14 cellular contexts compared by ENCODE assay signal in genomic region chr4:94561249-94562024, GRCh38.
DNase-seq lines count a peak whose midpoint lies in the region; ATAC-seq and TF ChIP-seq lines count a peak whose summit lies in the region.
"Had no signal": no experiment of that assay in that cellular context is flagged by ENCODE, and none has a peak within 500 bp of the region (broad histone marks: within the 10 kb centered on the region; RNA-seq: fewer than 3 reads in every experiment).

No MANE protein-coding gene starts in this region.

- intact Hi-C loops in transverse colon (cut with DNase I; ENCODE audit: low total_unique reads) = no loop called here

- H3K36me3 ChIP-seq in SJSA1 (peaks cover 9% of the 10 kb centered on the region; the same call in 1 of the 2 replicates), transverse colon (no peaks in the 10 kb centered on the region)
- H3K36me3 ChIP-seq: BE2C had no signal

- WGBS in transverse colon (ENCODE audit: low coverage in 1 of 2), 2 donors = 76 to 85% methylated on average over 3 to 5 of the region's 5 CpGs

- H3K27me3 ChIP-seq in SJSA1 (replicated peaks) = no peaks in the 10 kb centered on the region
- H3K27me3 ChIP-seq in transverse colon = no peaks in the 10 kb centered on the region
- H3K27me3 ChIP-seq: BE2C had no signal

- peaks cover 60% of the 10 kb centered on the region for H3K36me3 Mint-ChIP-seq in nephron progenitor cell (ENCODE audit: low read depth)

- H3K4me3 ChIP-seq in SJSA1 = no peak overlapping the region
- no peak overlapping the region for H3K4me3 ChIP-seq in transverse colon

- no peak overlapping the region for H3K4me3 Mint-ChIP-seq in nephron progenitor cell

- H3K9me3 Mint-ChIP-seq in nephron progenitor cell = peaks cover 22% of the 10 kb centered on the region

- DNase-seq in AG08395 (ENCODE audit: low spot score) (peak; percentile 18), SJSA1 (ENCODE audit: low read depth in 1 of 2, low spot score in 2 of 2) (peak in 1 of 2 experiments; percentile 75), fibroblast of peridontal ligament (ENCODE audit: extremely low read depth) (peak; percentile 78), nephron progenitor cell (no peak), COR-L47 (lab: John Stamatoyannopoulos, UW) (no peak), activated gamma-delta T cell (lab: John Stamatoyannopoulos, UW) (no peak), transverse colon (no peak)
- DNase-seq: activated CD4-positive, alpha-beta T cell treated with anti-CD3 and anti-CD28 coated beads for 48 hours; activated naive CD4-positive, alpha-beta T cell treated with anti-CD3 and anti-CD28 coated beads, Interleukin-2, amount 50 U/mL, for 16 hours; BE2C; MV-4-11; posterior cingulate gyrus; SW 1271 had no signal

- H3K27ac ChIP-seq in SJSA1 (peak overlapping the region; percentile 12), transverse colon (no peak overlapping the region)

- H3K27ac Mint-ChIP-seq in nephron progenitor cell = peak overlapping the region; percentile 64

- TF ChIP-seq CTCF in nephron progenitor cell (IDR thresholded peaks at IDR 0.05) (no peak), transverse colon (IDR thresholded peaks at IDR 0.05) (no peak)

- peaks cover 9% of the 10 kb centered on the region for H3K27me3 Mint-ChIP-seq in nephron progenitor cell (ENCODE audit: low read depth, poor library complexity)

- peaks cover 15% of the 10 kb centered on the region for H3K4me1 Mint-ChIP-seq in nephron progenitor cell

- TF ChIP-seq EP300 in transverse colon (IDR thresholded peaks at IDR 0.05; ENCODE audit: low read depth) = no peak

- H3K4me1 ChIP-seq in SJSA1 (replicated peaks) = peaks cover 50% of the 10 kb centered on the region
- H3K4me1 ChIP-seq in transverse colon = peaks cover 10 to 37% (median 12%) of the 10 kb centered on the region in 4 donors

- ATAC-seq in GM21390 (IDR thresholded peaks at IDR 0.05; ENCODE audit: unreplicated experiment) = no peak

- no peaks in the 10 kb centered on the region for H3K9me3 ChIP-seq in SJSA1 (replicated peaks)
- no peaks in the 10 kb centered on the region for H3K9me3 ChIP-seq in transverse colon
- H3K9me3 ChIP-seq: BE2C had no signal

- in situ Hi-C loops in transverse colon (cut with MboI; ENCODE audit: low pct_ligation_motif_present in 1 of 4, low pct_unique_long_range_greater_than_20kb in 1 of 4, low sequenced_read_pairs in 3 of 4) = no loop called here

- TF ChIP-seq POLR2A in transverse colon (IDR thresholded peaks at IDR 0.05) = no peak

Comparison
In these comparisons a context has a peak if more than half of its experiments do, and no peak if none do; other contexts are left out.
1. DNase-seq: peak in AG08395 (single experiment) and fibroblast of peridontal ligament (single experiment); none in nephron progenitor cell (single experiment), COR-L47 (single experiment), activated gamma-delta T cell (single experiment) and transverse colon (single experiment).